Comparison of ENCODE assay signal across 8 cellular contexts in the genomic region with DNA sequence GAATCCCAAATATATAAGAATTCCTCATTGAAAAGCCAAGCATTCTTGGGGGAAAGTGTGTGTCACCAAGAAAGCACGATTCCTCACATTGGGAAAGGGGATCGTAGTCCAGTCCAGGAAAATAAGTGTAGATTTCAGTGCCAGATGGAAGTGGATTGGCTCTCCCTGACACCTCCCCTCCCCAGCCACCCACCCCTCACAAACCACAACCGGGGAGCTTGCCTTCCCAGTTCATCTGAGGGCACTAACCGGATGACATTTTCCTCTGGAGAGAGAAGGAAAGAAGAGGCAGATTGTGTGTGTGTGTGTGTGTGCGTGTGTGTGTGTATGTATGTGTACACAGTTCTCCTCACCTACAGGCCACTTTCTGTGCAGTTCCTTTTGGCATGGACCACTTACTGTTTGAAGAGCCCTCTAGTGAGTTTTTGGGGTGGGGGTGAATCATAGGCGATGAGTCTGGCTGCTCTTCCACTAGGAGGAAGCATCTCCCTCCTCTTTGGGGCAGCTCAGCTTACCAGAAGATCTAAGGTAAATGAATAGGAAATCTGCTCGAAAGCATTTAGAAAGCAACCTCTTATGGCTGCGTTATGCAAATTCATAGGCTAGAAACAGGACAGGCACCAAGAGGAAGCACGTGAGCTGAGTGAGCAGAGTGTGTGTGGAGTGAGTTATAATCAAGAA. TPM values are rescaled to one million over a fixed set of nuclear protein-coding genes. Genes with fewer than 3 reads are reported as not detected.
A peak's percentile ranks its signal among the peaks of the same experiment; 100 is the strongest.
DNase-seq lines count a peak whose midpoint lies in the region; ATAC-seq and TF ChIP-seq lines count a peak whose summit lies in the region.

No MANE protein-coding gene starts in this region.

- H3K9me3 Mint-ChIP-seq in chondrocyte (ENCODE audit: low read depth), result no peaks in the 10 kb centered on the region

- DNase-seq in NCI-H345 (lab: John Stamatoyannopoulos, UW) (peak; percentile 52), NCI-H345 treated with DMSO at 0.1 percent for 48 hours (lab: John Stamatoyannopoulos, UW; ENCODE audit: unreplicated experiment) (no peak), chondrocyte (ENCODE audit: low spot score) (no peak), pons (ENCODE audit: low spot score) (peak; percentile 67), NK-92 (lab: John Stamatoyannopoulos, UW; ENCODE audit: unreplicated experiment) (no peak), retina (no peak), SW 1271 (lab: John Stamatoyannopoulos, UW) (no peak)

- H3K27me3 Mint-ChIP-seq in chondrocyte (ENCODE audit: low read depth), result no peaks in the 10 kb centered on the region

- H3K27ac Mint-ChIP-seq in chondrocyte (ENCODE audit: unreplicated experiment), result peak overlapping the region; percentile 89

- peaks cover 85% of the 10 kb centered on the region for H3K4me1 Mint-ChIP-seq in chondrocyte (ENCODE audit: low read depth)

- H3K4me3 Mint-ChIP-seq in chondrocyte (ENCODE audit: unreplicated experiment), result peak overlapping the region; percentile 21

- peak; percentile 83 for ATAC-seq in HG03175 (IDR thresholded peaks at IDR 0.05; ENCODE audit: unreplicated experiment)

- peaks cover 13% of the 10 kb centered on the region for H3K36me3 Mint-ChIP-seq in chondrocyte (ENCODE audit: low read depth)

- TF ChIP-seq CTCF in chondrocyte (IDR thresholded peaks at IDR 0.05), result peak; percentile 67

RNA-seq across cellular contexts. Expression of a gene that starts 20.8 kb away (rescaled TPM):
- 137 to 142 TPM (median 142 TPM) in 3 replicates for total RNA-seq in chondrocyte

Comparison
In these comparisons a context has a peak if more than half of its experiments do, and no peak if none do; other contexts are left out.
1. DNase-seq: peak in NCI-H345 (single experiment) and pons (single experiment); none in NCI-H345 treated with DMSO at 0.1 percent for 48 hours (single experiment), chondrocyte (single experiment), NK-92 (single experiment), retina (single experiment) and SW 1271 (0 of 2).